ENCODE assay signal across 15 cellular contexts in genomic region chr11:116189378-116190170, GRCh38.
"Had no signal": no experiment of that assay in that cellular context is flagged by ENCODE, and none has a peak within 500 bp of the region (broad histone marks: within the 10 kb centered on the region; RNA-seq: fewer than 3 reads in every experiment).

No MANE protein-coding gene starts in this region.

- ATAC-seq: activated CD4-positive, CD25-positive, alpha-beta regulatory T cell treated with anti-CD3 and anti-CD28 coated beads, Interleukin-2, amount 50 U/mL, for 24 hours; left ventricle myocardium superior had no signal

- H3K4me3 ChIP-seq: esophagus squamous epithelium, right atrium auricular region, skin epidermis, thyroid gland had no signal

- H3K27ac ChIP-seq: esophagus squamous epithelium, neutrophil, right atrium auricular region, skin epidermis, thyroid gland had no signal

- H3K27me3 ChIP-seq: right atrium auricular region, thyroid gland had no signal

- H3K4me3 Mint-ChIP-seq: activated naive CD4-positive, alpha-beta T cell treated with anti-CD3 and anti-CD28 coated beads, Interleukin-2, amount 50 U/mL, for 24 hours had no signal

- H3K27ac Mint-ChIP-seq: activated naive CD4-positive, alpha-beta T cell treated with anti-CD3 and anti-CD28 coated beads, Interleukin-2, amount 50 U/mL, for 24 hours had no signal

- H3K9me3 Mint-ChIP-seq: activated naive CD4-positive, alpha-beta T cell treated with anti-CD3 and anti-CD28 coated beads, Interleukin-2, amount 50 U/mL, for 24 hours had no signal

- H3K9me3 ChIP-seq: esophagus squamous epithelium, neutrophil, right atrium auricular region, thyroid gland had no signal

- H3K36me3 ChIP-seq: esophagus squamous epithelium, neutrophil, right atrium auricular region, thyroid gland had no signal

- DNase-seq: activated T-cell treated with anti-CD3 and anti-CD28 coated beads, Interleukin-2, amount 50 U/mL, for 1 hour; amniotic stem cell; esophagus squamous epithelium; foreskin fibroblast; islet precursor cell; left ventricle myocardium superior; mesenchymal stem cell; posterior cingulate gyrus; stimulated activated CD4-positive, alpha-beta T cell treated with anti-CD3 and anti-CD28 coated beads, Interleukin-4, amount 100 ng/mL, for 4 hours; thyroid gland had no signal

- H3K36me3 Mint-ChIP-seq: activated naive CD4-positive, alpha-beta T cell treated with anti-CD3 and anti-CD28 coated beads, Interleukin-2, amount 50 U/mL, for 24 hours had no signal
